In genomic region chr10:71965623-71966022, GRCh38 we compare ENCODE assay signal across 8 cellular contexts. TPM values are rescaled to one million over a fixed set of nuclear protein-coding genes. Genes with fewer than 3 reads are reported as not detected.
DNase-seq lines count a peak whose midpoint lies in the region; ATAC-seq and TF ChIP-seq lines count a peak whose summit lies in the region.

No MANE protein-coding gene starts in this region.

- peaks cover 8% of the 10 kb centered on the region for H3K4me1 Mint-ChIP-seq in CD4-positive, alpha-beta T cell (ENCODE audit: low read depth)

- no peak overlapping the region for H3K27ac ChIP-seq in CD4-positive, alpha-beta T cell (ENCODE audit: low read depth, low read length)
- peak overlapping the region; percentile 62 for H3K27ac ChIP-seq in foreskin keratinocyte
- H3K27ac ChIP-seq in WERI-Rb-1, result no peak overlapping the region

- CTCF ChIA-PET in CD4-positive, alpha-beta T cell (lab: Charles Lee), result no interaction called here

- no peak overlapping the region for H3K27ac Mint-ChIP-seq in CD4-positive, alpha-beta T cell

- no peaks in the 10 kb centered on the region for H3K36me3 Mint-ChIP-seq in CD4-positive, alpha-beta T cell (ENCODE audit: low read depth)

- ATAC-seq in CD4-positive, alpha-beta T cell (ENCODE audit: poor library complexity), result no peak
- no peak for ATAC-seq in foreskin keratinocyte
- no peak for ATAC-seq in GM18868 (IDR thresholded peaks at IDR 0.05; ENCODE audit: unreplicated experiment)

- no peak for TF ChIP-seq CTCF in CD4-positive, alpha-beta T cell (IDR thresholded peaks at IDR 0.05)
- no peak for TF ChIP-seq CTCF in WI38 (IDR thresholded peaks at IDR 0.05; ENCODE audit: low read depth, low read length)
- TF ChIP-seq CTCF in foreskin keratinocyte (conservative IDR thresholded peaks at IDR 0.05), result no peak
- no peak for TF ChIP-seq CTCF in WERI-Rb-1 (IDR thresholded peaks at IDR 0.05; ENCODE audit: low read depth, low read length)

- no peaks in the 10 kb centered on the region for H3K9me3 ChIP-seq in CD4-positive, alpha-beta T cell (ENCODE audit: control insufficient read depth, low read length)
- no peaks in the 10 kb centered on the region for H3K9me3 ChIP-seq in WERI-Rb-1 (ENCODE audit: severe bottlenecking)

- no peaks in the 10 kb centered on the region for H3K9me3 Mint-ChIP-seq in CD4-positive, alpha-beta T cell

- peaks cover 38% of the 10 kb centered on the region for H3K27me3 ChIP-seq in CD4-positive, alpha-beta T cell (ENCODE audit: control insufficient read depth, insufficient read depth, low read length)
- H3K27me3 ChIP-seq in foreskin keratinocyte (no peaks in the 10 kb centered on the region), WERI-Rb-1 (ENCODE audit: insufficient read depth, low read depth, severe bottlenecking) (no peaks in the 10 kb centered on the region)

- H3K4me1 ChIP-seq in foreskin keratinocyte, result peaks cover 14% of the 10 kb centered on the region

- intact Hi-C loops in CD4-positive, alpha-beta T cell (cut with DNase I, micrococcal nuclease), result no loop called here

- POLR2A ChIA-PET in CD4-positive, alpha-beta T cell (lab: Charles Lee), result no interaction called here

- peak overlapping the region; percentile 35 for H3K4me3 Mint-ChIP-seq in CD4-positive, alpha-beta T cell

- H3K36me3 ChIP-seq in WERI-Rb-1, result no peaks in the 10 kb centered on the region

- H3K27me3 Mint-ChIP-seq in CD4-positive, alpha-beta T cell, result peaks cover 61% of the 10 kb centered on the region

- DNase-seq in CD4-positive, alpha-beta T cell, result no peak
- no peak for DNase-seq in foreskin keratinocyte
- DNase-seq in pons (ENCODE audit: low spot score), result peak; percentile 54
- DNase-seq in NCI-H187 (lab: John Stamatoyannopoulos, UW), result no peak
- no peak for DNase-seq in WERI-Rb-1
- DNase-seq in GDM1 (lab: John Stamatoyannopoulos, UW), result no peak

- H3K4me3 ChIP-seq in WI38 (ENCODE audit: low read depth, low read length) (peak overlapping the region; percentile 81), WERI-Rb-1 (ENCODE audit: low read depth, low read length) (no peak overlapping the region)

RNA-seq across cellular contexts. Expression of gene CHST3, which starts 1.4 kb away (rescaled TPM):
- total RNA-seq in CD4-positive, alpha-beta T cell, result not detected
- total RNA-seq in foreskin keratinocyte, result 23.0 and 23.9 TPM in 2 replicates
- polyA plus RNA-seq in foreskin keratinocyte, result 7.9 and 8.0 TPM in 2 replicates

Comparison
In these comparisons a context has a peak if more than half of its experiments do, and no peak if none do; other contexts are left out.
1. RNA of gene CHST3, which starts 1.4 kb away (total RNA-seq): 23.0 to 23.9 TPM in foreskin keratinocyte; not detected in CD4-positive, alpha-beta T cell; every median in the first group is over 10 times any median in the second.